In the genomic region with DNA sequence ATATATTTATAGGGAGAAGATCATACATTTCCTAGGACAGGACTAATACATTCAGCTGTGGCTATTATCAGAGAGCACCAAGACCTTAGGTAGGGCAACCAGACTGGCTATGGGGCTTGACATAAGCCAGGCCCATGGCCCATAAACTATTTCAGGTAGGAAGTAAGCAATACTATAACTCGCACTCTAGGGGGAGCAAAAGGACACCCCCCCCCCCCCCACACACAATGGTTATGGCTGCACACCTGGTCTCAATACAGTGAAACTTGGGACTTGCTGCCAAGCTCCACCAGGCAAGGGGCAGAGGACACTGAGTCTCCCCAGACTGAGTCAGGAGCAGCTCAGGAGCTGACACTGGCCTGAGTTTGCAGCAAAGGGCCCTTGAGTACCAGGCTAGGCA, we compare ENCODE assay signal across 19 cellular contexts.
DNase-seq lines count a peak whose midpoint lies in the region; ATAC-seq and TF ChIP-seq lines count a peak whose summit lies in the region.
"Had no signal": no experiment of that assay in that cellular context is flagged by ENCODE, and none has a peak within 500 bp of the region (broad histone marks: within the 10 kb centered on the region; RNA-seq: fewer than 3 reads in every experiment).

No MANE protein-coding gene starts in this region.

- H3K4me1 ChIP-seq in smooth muscle cell (ENCODE audit: low read depth), result peaks cover 8% of the 10 kb centered on the region
- H3K4me1 ChIP-seq: body of pancreas, spleen had no signal

- H3K27ac ChIP-seq in WERI-Rb-1 (no peak overlapping the region), smooth muscle cell (ENCODE audit: low read depth) (no peak overlapping the region)
- H3K27ac ChIP-seq: body of pancreas, PC-9, spleen had no signal

- no peak for ATAC-seq in GM18868 (IDR thresholded peaks at IDR 0.05; ENCODE audit: unreplicated experiment)
- ATAC-seq: activated naive CD4-positive, alpha-beta T cell treated with anti-CD3 and anti-CD28 coated beads, Interleukin-2, amount 50 U/mL, for 72 hours; body of pancreas; naive thymus-derived CD8-positive, alpha-beta T cell had no signal

- DNase-seq in HT-29 (ENCODE audit: low spot score) (peak; percentile 4), WERI-Rb-1 (no peak), left kidney (ENCODE audit: low read depth, low spot score) (peak; percentile 18), medulla oblongata (ENCODE audit: extremely low spot score) (no peak), smooth muscle cell (lab: John Stamatoyannopoulos, UW; ENCODE audit: unreplicated experiment) (no peak)
- DNase-seq in activated naive CD8-positive, alpha-beta T cell treated with anti-CD3 and anti-CD28 coated beads for 36 hours, result no peak
- DNase-seq: body of pancreas; HFFc6; naive thymus-derived CD8-positive, alpha-beta T cell; NCI-H1436; NCI-H748 treated with DMSO at 0.1 percent for 48 hours; PC-9; spleen; stimulated activated CD4-positive, alpha-beta T cell treated with anti-CD3 and anti-CD28 coated beads, Interleukin-4, amount 100 ng/mL, for 4 hours; T1000 had no signal

- H3K4me3 ChIP-seq in WERI-Rb-1 (ENCODE audit: low read depth, low read length) (no peak overlapping the region), smooth muscle cell (no peak overlapping the region)
- H3K4me3 ChIP-seq: body of pancreas, PC-9, spleen had no signal

- H3K36me3 ChIP-seq in WERI-Rb-1 (no peaks in the 10 kb centered on the region), smooth muscle cell (ENCODE audit: low read depth) (no peaks in the 10 kb centered on the region)
- H3K36me3 ChIP-seq: spleen had no signal

- no peaks in the 10 kb centered on the region for H4K20me1 ChIP-seq in smooth muscle cell (ENCODE audit: low read depth)

- no peaks in the 10 kb centered on the region for H3F3A ChIP-seq in smooth muscle cell (ENCODE audit: low read depth)

- no peak overlapping the region for H3K27ac Mint-ChIP-seq in activated naive CD8-positive, alpha-beta T cell treated with anti-CD3 and anti-CD28 coated beads for 36 hours
- H3K27ac Mint-ChIP-seq: activated naive CD4-positive, alpha-beta T cell treated with anti-CD3 and anti-CD28 coated beads, Interleukin-2, amount 50 U/mL, for 72 hours; activated T-helper 1 cell treated with anti-CD3 and anti-CD28 coated beads, Interleukin-12 subunit alpha, Interleukin-12 subunit beta, Interleukin-2, Interleukin-4 antibody, amounts not matched to agents 30 ng/mL and 10 ng/mL and 1 ng/mL, durations not matched to agents 14 hours and 24 hours and 36 hours; HFFc6; naive thymus-derived CD8-positive, alpha-beta T cell had no signal

- H3K9me3 ChIP-seq in WERI-Rb-1 (ENCODE audit: severe bottlenecking), result peaks cover 2% of the 10 kb centered on the region
- H3K9me3 ChIP-seq in smooth muscle cell (replicated peaks; ENCODE audit: low read depth), result no peaks in the 10 kb centered on the region
- H3K9me3 ChIP-seq: body of pancreas had no signal

- TF ChIP-seq CTCF in GM12873 (IDR thresholded peaks at IDR 0.05; ENCODE audit: insufficient read depth, low read depth, low read length, missing control alignments) (peak; percentile 41), WERI-Rb-1 (IDR thresholded peaks at IDR 0.05; ENCODE audit: low read depth, low read length) (peak; percentile 28), smooth muscle cell (IDR thresholded peaks at IDR 0.05; ENCODE audit: borderline replicate concordance, insufficient read depth, poor library complexity, severe bottlenecking) (no peak)

- peaks cover 19% of the 10 kb centered on the region for H3K27me3 Mint-ChIP-seq in activated naive CD8-positive, alpha-beta T cell treated with anti-CD3 and anti-CD28 coated beads for 36 hours

- H3K9ac ChIP-seq in smooth muscle cell (ENCODE audit: low read depth), result no peak overlapping the region

- H3K79me2 ChIP-seq in smooth muscle cell (ENCODE audit: low read depth), result no peaks in the 10 kb centered on the region

- peaks cover 19% of the 10 kb centered on the region for H3K9me3 Mint-ChIP-seq in activated naive CD8-positive, alpha-beta T cell treated with anti-CD3 and anti-CD28 coated beads for 36 hours

- no peaks in the 10 kb centered on the region for H3K36me3 Mint-ChIP-seq in activated naive CD8-positive, alpha-beta T cell treated with anti-CD3 and anti-CD28 coated beads for 36 hours

- peaks cover 3% of the 10 kb centered on the region for H3K4me1 Mint-ChIP-seq in activated naive CD8-positive, alpha-beta T cell treated with anti-CD3 and anti-CD28 coated beads for 36 hours

- H3K4me3 Mint-ChIP-seq in activated naive CD8-positive, alpha-beta T cell treated with anti-CD3 and anti-CD28 coated beads for 36 hours, result no peak overlapping the region
- H3K4me3 Mint-ChIP-seq: activated T-helper 1 cell treated with anti-CD3 and anti-CD28 coated beads, Interleukin-12 subunit alpha, Interleukin-12 subunit beta, Interleukin-2, Interleukin-4 antibody, amounts not matched to agents 30 ng/mL and 10 ng/mL and 1 ng/mL, durations not matched to agents 14 hours and 24 hours and 36 hours; HFFc6; naive thymus-derived CD8-positive, alpha-beta T cell had no signal

- H3K27me3 ChIP-seq in WERI-Rb-1 (ENCODE audit: insufficient read depth, low read depth, severe bottlenecking) (peaks cover 72% of the 10 kb centered on the region), smooth muscle cell (ENCODE audit: low read depth) (peaks cover 16% of the 10 kb centered on the region)
- H3K27me3 ChIP-seq: body of pancreas had no signal

- H3K4me2 ChIP-seq in smooth muscle cell, result no peak overlapping the region
- H3K4me2 ChIP-seq: PC-9 had no signal

- WGBS in smooth muscle cell (ENCODE audit: low lambda C conversion rate), result 33% methylated on average over 1 of the region's 1 CpG

- H2AFZ ChIP-seq in smooth muscle cell (ENCODE audit: low read depth), result no peak overlapping the region
- H2AFZ ChIP-seq: PC-9 had no signal

Comparison
In these comparisons a context has a peak if more than half of its experiments do, and no peak if none do; other contexts are left out.
1. DNase-seq: peak in HT-29 (single experiment) and left kidney (single experiment); none in WERI-Rb-1 (single experiment), activated naive CD8-positive, alpha-beta T cell treated with anti-CD3 and anti-CD28 coated beads for 36 hours (single experiment), medulla oblongata (single experiment) and smooth muscle cell (single experiment).